Comparison of ENCODE assay signal across 7 cellular contexts in the genomic region with DNA sequence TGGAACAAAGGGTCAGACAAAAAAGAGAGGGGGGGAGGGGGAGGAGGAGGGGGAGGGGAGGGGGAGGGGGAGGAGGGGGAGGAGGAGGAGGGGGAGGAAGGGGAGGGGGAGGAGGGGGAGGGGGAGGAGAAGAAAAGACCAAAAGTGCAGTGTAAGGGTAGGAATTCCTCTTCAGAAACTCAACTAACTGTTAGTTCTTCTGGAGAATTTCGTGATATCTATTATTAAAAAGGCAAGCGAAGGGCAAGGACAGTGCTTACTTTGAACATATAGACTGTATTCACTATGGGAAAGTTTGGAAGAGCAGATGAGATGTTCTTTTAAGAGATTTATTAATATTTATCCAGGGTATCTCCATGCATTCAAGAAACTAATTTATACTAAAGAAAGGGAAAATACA.
"Had no signal": no experiment of that assay in that cellular context is flagged by ENCODE, and none has a peak within 500 bp of the region (broad histone marks: within the 10 kb centered on the region; RNA-seq: fewer than 3 reads in every experiment).

No MANE protein-coding gene starts in this region.

- H3K9ac ChIP-seq: KMS-11 had no signal

- H3K27me3 Mint-ChIP-seq: IgD-negative memory B cell had no signal

- H3K27ac Mint-ChIP-seq: IgD-negative memory B cell had no signal

- H3K4me1 Mint-ChIP-seq: IgD-negative memory B cell had no signal

- H3K4me3 Mint-ChIP-seq: IgD-negative memory B cell had no signal

- H3K4me2 ChIP-seq: KMS-11 had no signal

- DNase-seq: IMR-90, Karpas-422, KBM-7, KG1 had no signal

- FAIRE-seq: HTR-8/SVneo had no signal

- H3K27ac ChIP-seq: KMS-11 had no signal
